ENCODE assay signal across 36 cellular contexts in the genomic region with DNA sequence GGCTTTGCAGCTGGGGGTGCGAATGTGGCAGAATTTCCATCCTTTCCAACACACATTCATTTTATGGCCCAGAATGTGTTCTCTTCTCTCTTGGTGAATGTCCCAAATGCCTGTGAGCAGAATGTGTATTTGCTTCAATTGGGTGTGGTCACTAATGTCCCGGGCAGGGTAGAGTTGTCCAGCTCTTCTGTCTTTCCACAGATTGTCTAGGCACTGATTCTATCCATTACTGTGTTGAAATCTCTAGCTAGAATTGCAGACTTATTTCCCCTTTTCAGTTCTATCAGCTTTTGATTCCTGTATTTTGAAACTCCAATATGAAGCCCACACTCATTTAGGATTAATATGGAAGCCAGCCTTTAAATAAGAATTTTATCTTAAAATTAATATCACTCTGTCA. TPM values are rescaled to one million over a fixed set of nuclear protein-coding genes. Genes with fewer than 3 reads are reported as not detected.
DNase-seq lines count a peak whose midpoint lies in the region; ATAC-seq and TF ChIP-seq lines count a peak whose summit lies in the region.
"Had no signal": no experiment of that assay in that cellular context is flagged by ENCODE, and none has a peak within 500 bp of the region (broad histone marks: within the 10 kb centered on the region; RNA-seq: fewer than 3 reads in every experiment).

No MANE protein-coding gene starts in this region.

- no peaks in the 10 kb centered on the region for H3K36me3 ChIP-seq in RWPE2 (ENCODE audit: low read depth)
- H3K36me3 ChIP-seq in mucosa of descending colon (ENCODE audit: low read depth), result no peaks in the 10 kb centered on the region
- no peaks in the 10 kb centered on the region for H3K36me3 ChIP-seq in neural progenitor cell
- H3K36me3 ChIP-seq: heart right ventricle, ovary, uterus had no signal

- H3K4me3 ChIP-seq in RWPE2 (ENCODE audit: severe bottlenecking), result no peak overlapping the region
- no peak overlapping the region for H3K4me3 ChIP-seq in mucosa of descending colon
- no peak overlapping the region for H3K4me3 ChIP-seq in neural progenitor cell
- H3K4me3 ChIP-seq in coronary artery, result no peak overlapping the region
- H3K4me3 ChIP-seq: heart right ventricle, ovary, testis, uterus had no signal

- ATAC-seq in RWPE2 (ENCODE audit: low read depth), result no peak
- ATAC-seq in mucosa of descending colon, result peak; percentile 20
- ATAC-seq: esophagus mucosa; stimulated activated naive CD8-positive, alpha-beta T cell treated with anti-CD3 and anti-CD28 coated beads, Interleukin-15, Interleukin-2, amounts not matched to agents 100 U/mL and 50 U/mL, for 24 hours had no signal

- H3K4me1 ChIP-seq in RWPE2 (ENCODE audit: insufficient read depth, poor library complexity, severe bottlenecking), result peaks cover 25% of the 10 kb centered on the region
- H3K4me1 ChIP-seq in mucosa of descending colon (ENCODE audit: low read depth), result peaks cover 5% of the 10 kb centered on the region
- H3K4me1 ChIP-seq in neural progenitor cell, result no peaks in the 10 kb centered on the region
- H3K4me1 ChIP-seq: uterus had no signal

- H3K4me3 Mint-ChIP-seq in neural progenitor cell, result no peak overlapping the region
- no peak overlapping the region for H3K4me3 Mint-ChIP-seq in Calu3 (ENCODE audit: low read depth, unreplicated experiment)
- H3K4me3 Mint-ChIP-seq: activated CD4-positive, alpha-beta memory T cell treated with anti-CD3 and anti-CD28 coated beads, Interleukin-2, amount 10 ng/mL, durations not matched to agents 7 days and 5 days; B cell; central memory CD8-positive, alpha-beta T cell; nephron progenitor cell; T-helper 2 cell treated with Interferon-gamma antibody and Interleukin-4, amounts not matched to agents 5 μg/mL and 100 μg/mL, for 36 hours had no signal

- H3K27me3 Mint-ChIP-seq in neural progenitor cell (ENCODE audit: insufficient read depth, low read depth), result peaks cover 3% of the 10 kb centered on the region
- no peaks in the 10 kb centered on the region for H3K27me3 Mint-ChIP-seq in Calu3 (ENCODE audit: unreplicated experiment)

- H4K20me1 ChIP-seq in neural progenitor cell (ENCODE audit: low read depth), result no peaks in the 10 kb centered on the region

- peak; percentile 32 for DNase-seq in NOMO-1 treated with DMSO at 0.1 percent for 48 hours (lab: John Stamatoyannopoulos, UW; ENCODE audit: unreplicated experiment)
- no peak for DNase-seq in NOMO-1 treated with dmso at 0.1 percent for 144 hours (lab: John Stamatoyannopoulos, UW; ENCODE audit: unreplicated experiment)
- peak; percentile 31 for DNase-seq in GM03348 (ENCODE audit: low spot score)
- no peak for DNase-seq in RWPE2 (ENCODE audit: low spot score)
- DNase-seq in mucosa of descending colon, result no peak
- no peak for DNase-seq in neural progenitor cell (ENCODE audit: low spot score)
- DNase-seq in coronary artery (ENCODE audit: low spot score), result no peak
- DNase-seq in Calu3, result no peak
- DNase-seq: 8988T; activated CD4-positive, alpha-beta memory T cell treated with anti-CD3 and anti-CD28 coated beads, Interleukin-2, amount 10 ng/mL, durations not matched to agents 7 days and 5 days; activated CD8-positive, alpha-beta memory T cell treated with anti-CD3 and anti-CD28 coated beads, Interleukin-2, amount 50 U/mL, for 4 hours; activated naive CD4-positive, alpha-beta T cell treated with Interleukin-2 at 50 U/mL for 16 hours; dermis blood vessel endothelial cell; EL; foreskin melanocyte; H7; heart right ventricle; KBM-7; kidney glomerular epithelial cell; mammary epithelial cell; NCI-H1417; NCI-H2029 treated with DMSO at 0.1 percent for 48 hours; NCI-H524 treated with DMSO at 0.1 percent for 48 hours; nephron progenitor cell; NK-92 treated with Interleukin-12 subunit alpha and Interleukin-12 subunit beta, amount 100 ng/mL, for 24 hours; ovary; retina; small intestine; stimulated activated CD4-positive, alpha-beta T cell treated with anti-CD3 and anti-CD28 coated beads, Interleukin-1b, Interleukin-23, amount 100 ng/mL, for 48 hours; stimulated activated naive CD8-positive, alpha-beta T cell treated with anti-CD3 and anti-CD28 coated beads, Interleukin-15, Interleukin-2, amounts not matched to agents 100 U/mL and 50 U/mL, for 24 hours; testis; uterus had no signal

- H3K9ac ChIP-seq in neural progenitor cell, result no peak overlapping the region

- BruUV-seq in Calu3 (replicated peaks; lab: Mats Ljungman, UMichigan), result no TSS peak

- no peaks in the 10 kb centered on the region for H3K27me3 ChIP-seq in RWPE2 (ENCODE audit: insufficient read depth, poor library complexity, severe bottlenecking)
- H3K27me3 ChIP-seq in neural progenitor cell, result no peaks in the 10 kb centered on the region
- H3K27me3 ChIP-seq: heart right ventricle, ovary, testis, uterus had no signal

- H3K79me2 ChIP-seq in neural progenitor cell (ENCODE audit: low read depth), result no peaks in the 10 kb centered on the region

- H3K27ac ChIP-seq in RWPE2 (ENCODE audit: poor library complexity, severe bottlenecking), result peak overlapping the region; percentile 1
- H3K27ac ChIP-seq in neural progenitor cell, result no peak overlapping the region
- H3K27ac ChIP-seq in coronary artery, result peak overlapping the region in 1 of 2 donors; percentile 35
- H3K27ac ChIP-seq: heart right ventricle, ovary, testis, uterus had no signal

- H3K9me3 Mint-ChIP-seq in neural progenitor cell (peaks cover 6% of the 10 kb centered on the region), Calu3 (ENCODE audit: low read depth, unreplicated experiment) (no peaks in the 10 kb centered on the region)
- H3K9me3 Mint-ChIP-seq: activated CD4-positive, alpha-beta memory T cell treated with anti-CD3 and anti-CD28 coated beads, Interleukin-2, amount 10 ng/mL, durations not matched to agents 7 days and 5 days; central memory CD8-positive, alpha-beta T cell; T-helper 2 cell treated with Interferon-gamma antibody and Interleukin-4, amounts not matched to agents 5 μg/mL and 100 μg/mL, for 36 hours had no signal

- no peak for TF ChIP-seq CTCF in RWPE2 (IDR thresholded peaks at IDR 0.05; ENCODE audit: poor library complexity, severe bottlenecking)
- no peak for TF ChIP-seq CTCF in mucosa of descending colon (IDR thresholded peaks at IDR 0.05)
- TF ChIP-seq CTCF in neural progenitor cell (IDR thresholded peaks at IDR 0.05), result no peak
- no peak for TF ChIP-seq CTCF in coronary artery (IDR thresholded peaks at IDR 0.05)
- no peak for TF ChIP-seq CTCF in Calu3 (IDR thresholded peaks at IDR 0.05; ENCODE audit: unreplicated experiment)

- CTCF ChIA-PET in Calu3 (lab: Charles Lee), result no interaction called here

- H3K36me3 Mint-ChIP-seq in neural progenitor cell, result no peaks in the 10 kb centered on the region
- no peaks in the 10 kb centered on the region for H3K36me3 Mint-ChIP-seq in Calu3 (ENCODE audit: insufficient read depth, unreplicated experiment)

- no peak overlapping the region for H3K4me2 ChIP-seq in neural progenitor cell

- H3K9me3 ChIP-seq in RWPE2 (ENCODE audit: severe bottlenecking) (no peaks in the 10 kb centered on the region), mucosa of descending colon (no peaks in the 10 kb centered on the region), neural progenitor cell (ENCODE audit: low read depth) (no peaks in the 10 kb centered on the region)
- H3K9me3 ChIP-seq: heart right ventricle, ovary, testis, uterus had no signal

- intact Hi-C loops in mucosa of descending colon (cut with DNase I, micrococcal nuclease), result no loop called here
- intact Hi-C loops in Calu3 (cut with micrococcal nuclease; ENCODE audit: unreplicated experiment), result loop anchor here (10.0 kb wide), 3 partner anchors 283 to 733 kb away; a partner anchor contains a TSS

- H2AFZ ChIP-seq in neural progenitor cell (replicated peaks), result no peak overlapping the region

- H3F3A ChIP-seq in neural progenitor cell (ENCODE audit: low read depth), result peaks cover 11% of the 10 kb centered on the region

- H3K27ac Mint-ChIP-seq in neural progenitor cell, result no peak overlapping the region
- H3K27ac Mint-ChIP-seq in Calu3 (ENCODE audit: unreplicated experiment), result no peak overlapping the region
- H3K27ac Mint-ChIP-seq: activated CD4-positive, alpha-beta memory T cell treated with anti-CD3 and anti-CD28 coated beads, Interleukin-2, amount 10 ng/mL, durations not matched to agents 7 days and 5 days; B cell; T-helper 2 cell treated with Interferon-gamma antibody and Interleukin-4, amounts not matched to agents 5 μg/mL and 100 μg/mL, for 36 hours had no signal

- H3K4me1 Mint-ChIP-seq in neural progenitor cell, result no peaks in the 10 kb centered on the region
- peaks cover 37% of the 10 kb centered on the region for H3K4me1 Mint-ChIP-seq in Calu3 (ENCODE audit: low read depth, unreplicated experiment)
- H3K4me1 Mint-ChIP-seq: central memory CD8-positive, alpha-beta T cell; nephron progenitor cell had no signal

RNA-seq across cellular contexts. Expression of a gene that starts 14.0 kb away (rescaled TPM):
- 10 to 100 TPM in 1 of 3 donors, 1 to 10 TPM in 2; 6.7 to 20.4 (median 8.0) TPM for total RNA-seq in mucosa of descending colon
- total RNA-seq in neural progenitor cell (ENCODE audit: low replicate concordance), result 3.4 and 4.4 TPM in 2 replicates
- 1.1 and 2.8 TPM in 2 replicates for total RNA-seq in Calu3 (2022)

Comparison
In these comparisons a context has a peak if more than half of its experiments do, and no peak if none do; other contexts are left out.
1. DNase-seq: peak in NOMO-1 treated with DMSO at 0.1 percent for 48 hours (single experiment) and GM03348 (single experiment); none in NOMO-1 treated with dmso at 0.1 percent for 144 hours (single experiment), RWPE2 (single experiment), mucosa of descending colon (0 of 3), neural progenitor cell (single experiment), coronary artery (single experiment) and Calu3 (single experiment).